ENCODE assay signal across 21 cellular contexts in genomic region chr22:23722724-23723123, GRCh38. TPM values are rescaled to one million over a fixed set of nuclear protein-coding genes. Genes with fewer than 3 reads are reported as not detected.
"Had no signal": no experiment of that assay in that cellular context is flagged by ENCODE, and none has a peak within 500 bp of the region (broad histone marks: within the 10 kb centered on the region; RNA-seq: fewer than 3 reads in every experiment).

No MANE protein-coding gene starts in this region.

- DNase-seq: cerebellar nuclear complex; effector memory CD8-positive, alpha-beta T cell; gastrocnemius medialis; heart right ventricle; hypothalamus; kidney glomerular epithelial cell; naive thymus-derived CD4-positive, alpha-beta T cell; nephron progenitor cell; small intestine; stimulated activated CD4-positive, alpha-beta T cell treated with anti-CD3 and anti-CD28 coated beads, Interleukin-12 subunit alpha, Interleukin-12 subunit beta, amount 100 ng/mL, for 4 hours; stimulated activated naive CD8-positive, alpha-beta T cell treated with anti-CD3 and anti-CD28 coated beads, Interleukin-15, Interleukin-2, amounts not matched to agents 100 U/mL and 50 U/mL, for 24 hours; tibial artery had no signal

- H3K4me3 ChIP-seq: esophagus muscularis mucosa, gastrocnemius medialis, heart right ventricle, lung, right atrium auricular region, suprapubic skin, tibial artery had no signal

- ATAC-seq: effector memory CD8-positive, alpha-beta T cell; gastrocnemius medialis; heart right ventricle; naive thymus-derived CD4-positive, alpha-beta T cell; stimulated activated naive CD8-positive, alpha-beta T cell treated with anti-CD3 and anti-CD28 coated beads, Interleukin-15, Interleukin-2, amounts not matched to agents 100 U/mL and 50 U/mL, for 24 hours had no signal

- H3K27ac ChIP-seq: epithelial cell of prostate, esophagus muscularis mucosa, gastrocnemius medialis, heart right ventricle, right atrium auricular region, suprapubic skin, tibial artery had no signal

- H3K9me3 ChIP-seq: esophagus muscularis mucosa, gastrocnemius medialis, heart right ventricle, right atrium auricular region, suprapubic skin, tibial artery had no signal

- H3K27me3 ChIP-seq: esophagus muscularis mucosa, gastrocnemius medialis, heart right ventricle, right atrium auricular region, suprapubic skin, tibial artery had no signal

- H3K36me3 ChIP-seq: esophagus muscularis mucosa, gastrocnemius medialis, heart right ventricle, right atrium auricular region, suprapubic skin, tibial artery had no signal

- H3K4me1 ChIP-seq: right atrium auricular region, suprapubic skin, tibial artery had no signal

RNA-seq across cellular contexts. Expression of gene VPREB3, which starts 31.5 kb away (rescaled TPM):
- total RNA-seq: esophagus muscularis mucosa, fibroblast of villous mesenchyme, lung, mesenteric fat pad, osteoblast, right atrium auricular region, suprapubic skin, ureter had no signal

RNA-seq across cellular contexts. Expression of gene RGL4, which starts 31.9 kb away (rescaled TPM):
- total RNA-seq: fibroblast of villous mesenchyme, osteoblast, right atrium auricular region, suprapubic skin, ureter had no signal

RNA-seq across cellular contexts. Expression of gene C22orf15, which starts 40.1 kb away (rescaled TPM):
- total RNA-seq: gastrocnemius medialis, heart right ventricle, mesenteric fat pad, right atrium auricular region, suprapubic skin had no signal
